9 cellular contexts compared by ENCODE assay signal in the genomic region with DNA sequence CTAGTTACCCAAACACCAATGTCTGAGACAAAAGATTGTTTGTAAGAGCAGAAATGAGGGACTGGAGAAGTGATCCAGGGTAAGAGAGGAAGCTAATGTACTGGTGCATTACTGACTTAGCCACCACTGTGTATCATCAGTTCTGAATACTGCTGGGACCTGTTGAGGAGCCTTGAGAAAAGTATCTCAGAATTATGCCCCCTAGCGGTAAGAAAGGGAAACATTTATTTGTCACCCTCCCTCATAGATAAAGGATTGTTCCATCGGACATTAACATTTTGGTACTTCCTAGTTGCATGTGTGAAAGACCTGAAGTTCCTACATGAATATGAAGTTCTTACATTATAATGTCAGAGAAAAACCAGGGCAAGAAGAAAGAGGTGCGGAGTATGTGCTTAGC.
A peak's percentile ranks its signal among the peaks of the same experiment; 100 is the strongest.
DNase-seq lines count a peak whose midpoint lies in the region; ATAC-seq, FAIRE-seq and TF ChIP-seq lines count a peak whose summit lies in the region.
"Had no signal": no experiment of that assay in that cellular context is flagged by ENCODE, and none has a peak within 500 bp of the region (broad histone marks: within the 10 kb centered on the region; RNA-seq: fewer than 3 reads in every experiment).

No MANE protein-coding gene starts in this region.

- H3K36me3 Mint-ChIP-seq in astrocyte (ENCODE audit: low read depth, unreplicated experiment) (no peaks in the 10 kb centered on the region), progenitor cell of endocrine pancreas (ENCODE audit: insufficient read depth) (no peaks in the 10 kb centered on the region)

- peak; percentile 17 for TF ChIP-seq CTCF in astrocyte (IDR thresholded peaks at IDR 0.05; ENCODE audit: insufficient read depth, low read depth, low read length)
- peak; percentile 50 for TF ChIP-seq CTCF in progenitor cell of endocrine pancreas (IDR thresholded peaks at IDR 0.05; ENCODE audit: unreplicated experiment)

- no peak overlapping the region for H2AFZ ChIP-seq in astrocyte (ENCODE audit: low read depth, low read length)

- H3K27ac Mint-ChIP-seq in astrocyte (ENCODE audit: unreplicated experiment) (no peak overlapping the region), progenitor cell of endocrine pancreas (no peak overlapping the region)

- ATAC-seq in HG03378 (IDR thresholded peaks at IDR 0.05; ENCODE audit: unreplicated experiment), result peak; percentile 82
- no peak for ATAC-seq in GM21723 (IDR thresholded peaks at IDR 0.05; ENCODE audit: unreplicated experiment)

- H3K27me3 Mint-ChIP-seq in astrocyte (ENCODE audit: low read depth, unreplicated experiment) (no peaks in the 10 kb centered on the region), progenitor cell of endocrine pancreas (no peaks in the 10 kb centered on the region)

- H3K27me3 ChIP-seq in astrocyte (ENCODE audit: insufficient read depth, low read length), result no peaks in the 10 kb centered on the region

- H3K4me3 ChIP-seq in astrocyte (ENCODE audit: insufficient read depth, low read depth, low read length), result no peak overlapping the region

- H3K4me3 Mint-ChIP-seq in astrocyte (ENCODE audit: unreplicated experiment) (no peak overlapping the region), progenitor cell of endocrine pancreas (ENCODE audit: low read depth) (no peak overlapping the region)

- DNase-seq in NCI-H446 (lab: John Stamatoyannopoulos, UW), result peak; percentile 2 to 15
- no peak for DNase-seq in NCI-H446 treated with DMSO at 0.1 percent for 48 hours (lab: John Stamatoyannopoulos, UW)
- DNase-seq in astrocyte (ENCODE audit: low read depth), result no peak
- no peak for DNase-seq in progenitor cell of endocrine pancreas (ENCODE audit: low spot score, unreplicated experiment)
- no peak for DNase-seq in nucleus accumbens (lab: John Stamatoyannopoulos, UW)
- DNase-seq in head of caudate nucleus, result no peak

- no peak overlapping the region for H3K27ac ChIP-seq in astrocyte (ENCODE audit: low read depth, low read length)

- H3K9me3 ChIP-seq in astrocyte (ENCODE audit: insufficient read depth, low read depth, low read length), result no peaks in the 10 kb centered on the region

- no peak for FAIRE-seq in astrocyte (lab: Jason Lieb, UNC)
- FAIRE-seq: colon had no signal

- intact Hi-C loops in head of caudate nucleus (cut with DNase I), result no loop called here

- H3K79me2 ChIP-seq in astrocyte (ENCODE audit: insufficient read depth, low read length), result no peaks in the 10 kb centered on the region

- H3K4me2 ChIP-seq in astrocyte (ENCODE audit: low read length), result no peak overlapping the region

- H4K20me1 ChIP-seq in astrocyte (ENCODE audit: insufficient read depth, low read length), result no peaks in the 10 kb centered on the region

- no peaks in the 10 kb centered on the region for H3K4me1 Mint-ChIP-seq in astrocyte (ENCODE audit: low read depth, unreplicated experiment)
- H3K4me1 Mint-ChIP-seq in progenitor cell of endocrine pancreas (ENCODE audit: low read depth), result peaks cover 5% of the 10 kb centered on the region

- no peaks in the 10 kb centered on the region for H3K4me1 ChIP-seq in astrocyte (ENCODE audit: insufficient read depth, low read length)

- no peak overlapping the region for H3K9ac ChIP-seq in astrocyte (ENCODE audit: low read length)

- no peaks in the 10 kb centered on the region for H3K36me3 ChIP-seq in astrocyte (ENCODE audit: insufficient read depth, low read length)

- H3K9me3 Mint-ChIP-seq in astrocyte (ENCODE audit: unreplicated experiment) (no peaks in the 10 kb centered on the region), progenitor cell of endocrine pancreas (ENCODE audit: low read depth) (peaks cover 9% of the 10 kb centered on the region)

Comparison
In these comparisons a context has a peak if more than half of its experiments do, and no peak if none do; other contexts are left out.
1. DNase-seq: peak in NCI-H446 (2 of 2); none in NCI-H446 treated with DMSO at 0.1 percent for 48 hours (single experiment), astrocyte (single experiment), progenitor cell of endocrine pancreas (single experiment), nucleus accumbens (0 of 56) and head of caudate nucleus (0 of 42).